Comparison of ENCODE assay signal across 8 cellular contexts in the genomic region with DNA sequence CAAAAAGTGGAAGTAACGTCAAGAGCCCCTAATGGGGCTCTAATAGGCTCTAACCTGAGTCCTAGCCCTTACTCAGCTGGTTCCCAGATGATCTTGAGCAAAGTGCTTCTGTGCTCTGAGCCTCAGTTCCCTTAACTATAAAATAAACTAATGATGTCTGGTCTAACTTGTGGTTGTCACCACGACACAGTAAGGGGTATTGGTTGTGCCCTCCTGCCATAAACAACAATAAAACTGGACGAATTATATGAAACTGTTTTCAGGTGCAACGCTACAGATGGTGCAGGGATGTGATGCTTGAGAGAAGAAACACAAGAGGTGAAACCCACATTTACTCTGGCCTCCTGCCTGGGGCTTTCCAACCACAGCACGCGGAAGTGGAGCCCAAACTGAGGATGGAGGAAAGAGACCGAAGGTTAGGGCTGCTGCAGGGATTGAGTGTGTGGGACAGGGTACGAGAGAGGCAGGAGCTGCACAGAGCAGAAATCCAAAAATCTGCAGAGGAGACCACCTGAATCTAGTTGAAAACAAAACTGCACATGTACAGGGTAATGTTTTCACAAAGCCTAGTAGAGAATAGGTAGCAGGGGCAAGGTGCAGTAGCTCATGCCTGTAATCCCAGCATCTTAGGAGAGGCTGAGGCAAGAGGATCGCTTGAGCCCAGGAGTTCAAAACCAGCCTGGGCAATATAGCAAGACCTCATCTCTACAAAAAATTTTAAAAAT. TPM values are rescaled to one million over a fixed set of nuclear protein-coding genes. Genes with fewer than 3 reads are reported as not detected.
DNase-seq lines count a peak whose midpoint lies in the region; ATAC-seq, FAIRE-seq and TF ChIP-seq lines count a peak whose summit lies in the region.

No MANE protein-coding gene starts in this region.

- no peak for FAIRE-seq in pancreas (lab: Jason Lieb, UNC)

- intact Hi-C loops in pancreas (cut with DNase I) = loop anchor here in 1 of 3 donors (5.0 kb wide), 1 partner anchor 443 kb away; no protein-coding TSS in a partner anchor

- H3K4me1 Mint-ChIP-seq in T-helper 2 cell treated with Interferon-gamma antibody and Interleukin-4, amounts not matched to agents 5 μg/mL and 100 μg/mL, for 36 hours (ENCODE audit: low read depth) = peaks cover 18% of the 10 kb centered on the region
- H3K4me1 Mint-ChIP-seq in HFFc6 (ENCODE audit: low read depth) (no peaks in the 10 kb centered on the region), glutamatergic neuron (ENCODE audit: low read depth, unreplicated experiment) (no peaks in the 10 kb centered on the region), chondrocyte (ENCODE audit: low read depth) (no peaks in the 10 kb centered on the region)

- ATAC-seq in GM18909 (IDR thresholded peaks at IDR 0.05; ENCODE audit: poor library complexity, unreplicated experiment) (peak; percentile 91), HG02840 (IDR thresholded peaks at IDR 0.05; ENCODE audit: low FRiP score, unreplicated experiment) (peak; percentile 70), pancreas (peak in 3 of 4 donors; percentile 42 to 58 (median 44))

- H3K27ac Mint-ChIP-seq in T-helper 2 cell treated with Interferon-gamma antibody and Interleukin-4, amounts not matched to agents 5 μg/mL and 100 μg/mL, for 36 hours = peak overlapping the region; percentile 71
- no peak overlapping the region for H3K27ac Mint-ChIP-seq in HFFc6
- H3K27ac Mint-ChIP-seq in glutamatergic neuron (ENCODE audit: unreplicated experiment) = no peak overlapping the region
- no peak overlapping the region for H3K27ac Mint-ChIP-seq in chondrocyte (ENCODE audit: unreplicated experiment)

- no peaks in the 10 kb centered on the region for H3K4me1 ChIP-seq in pancreas

- H3K9me3 Mint-ChIP-seq in T-helper 2 cell treated with Interferon-gamma antibody and Interleukin-4, amounts not matched to agents 5 μg/mL and 100 μg/mL, for 36 hours = peaks cover 17% of the 10 kb centered on the region
- H3K9me3 Mint-ChIP-seq in HFFc6 = peaks cover 13% of the 10 kb centered on the region
- H3K9me3 Mint-ChIP-seq in glutamatergic neuron (ENCODE audit: unreplicated experiment) = peaks cover 1% of the 10 kb centered on the region
- H3K9me3 Mint-ChIP-seq in chondrocyte (ENCODE audit: low read depth) = peaks cover 4% of the 10 kb centered on the region

- H3K36me3 Mint-ChIP-seq in T-helper 2 cell treated with Interferon-gamma antibody and Interleukin-4, amounts not matched to agents 5 μg/mL and 100 μg/mL, for 36 hours (ENCODE audit: low read depth) = peaks cover 7% of the 10 kb centered on the region
- peaks cover 5% of the 10 kb centered on the region; the same call in 1 of the 2 replicates for H3K36me3 Mint-ChIP-seq in HFFc6 (ENCODE audit: low read depth)
- no peaks in the 10 kb centered on the region for H3K36me3 Mint-ChIP-seq in glutamatergic neuron (ENCODE audit: unreplicated experiment)
- peaks cover 5% of the 10 kb centered on the region for H3K36me3 Mint-ChIP-seq in chondrocyte (ENCODE audit: low read depth)

- H3K27me3 Mint-ChIP-seq in T-helper 2 cell treated with Interferon-gamma antibody and Interleukin-4, amounts not matched to agents 5 μg/mL and 100 μg/mL, for 36 hours (ENCODE audit: low read depth) = peaks cover 3% of the 10 kb centered on the region
- H3K27me3 Mint-ChIP-seq in HFFc6 (ENCODE audit: insufficient read depth) = peaks cover 44% of the 10 kb centered on the region
- H3K27me3 Mint-ChIP-seq in glutamatergic neuron (ENCODE audit: unreplicated experiment) = peaks cover 5% of the 10 kb centered on the region
- no peaks in the 10 kb centered on the region for H3K27me3 Mint-ChIP-seq in chondrocyte (ENCODE audit: low read depth)

- H3K36me3 ChIP-seq in pancreas = no peaks in the 10 kb centered on the region

- H3K4me3 ChIP-seq in pancreas = no peak overlapping the region

- H3K4me3 Mint-ChIP-seq in T-helper 2 cell treated with Interferon-gamma antibody and Interleukin-4, amounts not matched to agents 5 μg/mL and 100 μg/mL, for 36 hours = peak overlapping the region; percentile 59
- H3K4me3 Mint-ChIP-seq in HFFc6 (no peak overlapping the region), glutamatergic neuron (ENCODE audit: unreplicated experiment) (no peak overlapping the region), chondrocyte (ENCODE audit: unreplicated experiment) (no peak overlapping the region)

- H3K27ac ChIP-seq in pancreas = no peak overlapping the region

- WGBS in pancreas, 2 donors = 80 to 82% methylated on average over 9 of the region's 9 CpGs

- DNase-seq in T-helper 2 cell treated with Interferon-gamma antibody and Interleukin-4, amounts not matched to agents 5 μg/mL and 100 μg/mL, for 36 hours (ENCODE audit: low spot score) = peak; percentile 41
- no peak for DNase-seq in pancreas
- no peak for DNase-seq in HFFc6
- no peak for DNase-seq in GOT3 (lab: John Stamatoyannopoulos, UW)
- DNase-seq in glutamatergic neuron = no peak
- no peak for DNase-seq in chondrocyte (ENCODE audit: low spot score)

- H3K9me3 ChIP-seq in pancreas = no peaks in the 10 kb centered on the region

- H3K27me3 ChIP-seq in pancreas = no peaks in the 10 kb centered on the region

- TF ChIP-seq CTCF in pancreas (IDR thresholded peaks at IDR 0.05) = no peak
- TF ChIP-seq CTCF in HFFc6 (IDR thresholded peaks at IDR 0.05) = no peak
- no peak for TF ChIP-seq CTCF in glutamatergic neuron (IDR thresholded peaks at IDR 0.05; ENCODE audit: partially characterized antibody, unreplicated experiment)
- TF ChIP-seq CTCF in chondrocyte (IDR thresholded peaks at IDR 0.05) = no peak

RNA-seq across cellular contexts. Expression of a gene that starts 45.6 kb away (rescaled TPM):
- total RNA-seq in pancreas = 1 to 10 TPM; 3.7 to 5.4 (median 4.6) TPM
- polyA plus RNA-seq in pancreas = 1 to 10 TPM; 2.0 to 2.2 TPM
- total RNA-seq in HFFc6 (2021; fragmentation: NEBNext Ultra II Directional; extraction: Animal tissue kit (Norgen Biotek cat#: 25700)) = not detected
- total RNA-seq in glutamatergic neuron (ENCODE audit: unreplicated experiment) = not detected
- total RNA-seq in chondrocyte = not detected in 3 replicates
